22 cellular contexts compared by ENCODE assay signal in genomic region chr5:1392261-1392660, GRCh38. TPM values are rescaled to one million over a fixed set of nuclear protein-coding genes. Genes with fewer than 3 reads are reported as not detected.
DNase-seq lines count a peak whose midpoint lies in the region; ATAC-seq, FAIRE-seq and TF ChIP-seq lines count a peak whose summit lies in the region.
"Had no signal": no experiment of that assay in that cellular context is flagged by ENCODE, and none has a peak within 500 bp of the region (broad histone marks: within the 10 kb centered on the region; RNA-seq: fewer than 3 reads in every experiment).

No MANE protein-coding gene starts in this region.

- H3K14ac ChIP-seq in neuronal stem cell (ENCODE audit: low read length): no peak overlapping the region

- H3K9ac ChIP-seq in kidney (ENCODE audit: low read length in 2 of 2): no peak overlapping the region
- no peak overlapping the region for H3K9ac ChIP-seq in neuronal stem cell (ENCODE audit: low read depth, low read length, poor library complexity)

- no peak overlapping the region for H3K4me3 ChIP-seq in kidney (ENCODE audit: low read length in 2 of 2)
- H3K4me3 ChIP-seq in neuronal stem cell (ENCODE audit: low read length in 2 of 2): no peak overlapping the region
- H3K4me3 ChIP-seq in foreskin fibroblast (ENCODE audit: low read depth in 1 of 2, low read length in 2 of 2): no peak overlapping the region
- H3K4me3 ChIP-seq: HAP-1 had no signal

- no peak overlapping the region for H3K4me2 ChIP-seq in neuronal stem cell (ENCODE audit: insufficient read depth, low read length, poor library complexity, severe bottlenecking)

- H2AFZ ChIP-seq in neuronal stem cell (ENCODE audit: low read length): no peak overlapping the region

- FAIRE-seq in HTR-8/SVneo (lab: Jason Lieb, UNC): peak; percentile 23
- FAIRE-seq in kidney (lab: Jason Lieb, UNC): no peak
- FAIRE-seq: G401.6, GM12892, H54 had no signal

- peaks cover 4 to 73% (median 16%) of the 10 kb centered on the region in 3 experiments for H3K27me3 ChIP-seq in neuronal stem cell (ENCODE audit: control insufficient read depth in 3 of 3, insufficient read depth in 3 of 3, low read depth in 1 of 3, low read length in 3 of 3)

- no peak overlapping the region for H4K8ac ChIP-seq in neuronal stem cell (ENCODE audit: low read depth, low read length)

- H3K36me3 ChIP-seq in kidney (ENCODE audit: control insufficient read depth in 1 of 2, insufficient read depth in 2 of 2, low read length in 2 of 2) (no peaks in the 10 kb centered on the region), neuronal stem cell (replicated peaks in 1 of 2; ENCODE audit: control insufficient read depth in 2 of 2, insufficient read depth in 2 of 2, low read length in 2 of 2) (peaks cover 0 to 2% of the 10 kb centered on the region in 2 donors)
- H3K36me3 ChIP-seq: HAP-1 had no signal

- H3K79me1 ChIP-seq in neuronal stem cell (ENCODE audit: low read depth, low read length): no peaks in the 10 kb centered on the region

- no peaks in the 10 kb centered on the region for H3K4me1 ChIP-seq in kidney (ENCODE audit: control insufficient read depth in 1 of 2, insufficient read depth in 1 of 2, low read depth in 1 of 2, low read length in 2 of 2)
- no peaks in the 10 kb centered on the region for H3K4me1 ChIP-seq in neuronal stem cell (ENCODE audit: control insufficient read depth in 2 of 2, insufficient read depth in 1 of 2, low read depth in 1 of 2, low read length in 2 of 2)
- H3K4me1 ChIP-seq: Caco-2, HAP-1 had no signal

- no peak overlapping the region for H3K4ac ChIP-seq in neuronal stem cell (ENCODE audit: low read length)

- no peak overlapping the region for H4K91ac ChIP-seq in neuronal stem cell (ENCODE audit: low read depth, low read length, poor library complexity)

- DNase-seq in left ventricle myocardium superior (peak; percentile 7), left cardiac atrium (no peak), HTR-8/SVneo (ENCODE audit: insufficient read length, low spot score) (no peak), kidney (peak; percentile 52), neuronal stem cell (ENCODE audit: low spot score) (no peak), foreskin fibroblast (no peak)
- DNase-seq: C1 segment of cervical spinal cord; Caco-2; CD8-positive, alpha-beta T cell; DMS153; DND-41; GOT3; HFFc6 had no signal

- TF ChIP-seq CTCF in kidney (IDR thresholded peaks at IDR 0.05; ENCODE audit: borderline replicate concordance, extremely low read depth, insufficient read depth) (no peak), foreskin fibroblast (IDR thresholded peaks at IDR 0.05; ENCODE audit: low read depth, low read length) (no peak)

- no CpG with 5 or more reads among the region's 11 CpGs for WGBS in neuronal stem cell (ENCODE audit: extremely low coverage in 2 of 2, insufficient read length in 2 of 2, insufficient replicate concordance in 1 of 2), 2 donors

- H2BK12ac ChIP-seq in neuronal stem cell (ENCODE audit: low read length): no peak overlapping the region

- H3K9me3 ChIP-seq in kidney (ENCODE audit: control insufficient read depth in 1 of 2, low read length in 2 of 2) (no peaks in the 10 kb centered on the region), neuronal stem cell (replicated peaks in 1 of 2; ENCODE audit: control insufficient read depth in 2 of 2, insufficient read depth in 1 of 2, low read depth in 1 of 2, low read length in 2 of 2) (no peaks in the 10 kb centered on the region)
- H3K9me3 ChIP-seq: Caco-2, HAP-1 had no signal

- intact Hi-C loops in left ventricle myocardium superior (cut with micrococcal nuclease) (no loop called here), left cardiac atrium (cut with DNase I) (no loop called here), kidney (cut with DNase I) (no loop called here)

- H2BK120ac ChIP-seq in neuronal stem cell (ENCODE audit: low read depth, low read length): no peak overlapping the region

- H2BK15ac ChIP-seq in neuronal stem cell (ENCODE audit: low read length): no peak overlapping the region

- no peak overlapping the region for H3K27ac ChIP-seq in kidney (ENCODE audit: low read depth in 2 of 2, low read length in 2 of 2)
- H3K27ac ChIP-seq in neuronal stem cell (replicated peaks; ENCODE audit: low read length): no peak overlapping the region

- no peak for ATAC-seq in left ventricle myocardium superior
- no peak for ATAC-seq in left cardiac atrium
- no peak for ATAC-seq in HG02798 (IDR thresholded peaks at IDR 0.05; ENCODE audit: poor library complexity, unreplicated experiment)
- ATAC-seq in HG03460 (IDR thresholded peaks at IDR 0.05; ENCODE audit: unreplicated experiment): no peak
- ATAC-seq: CD8-positive, alpha-beta T cell had no signal

- peak overlapping the region; percentile 35 for H2BK5ac ChIP-seq in neuronal stem cell (ENCODE audit: low read length)

- peak overlapping the region; percentile 86 for H3K23ac ChIP-seq in neuronal stem cell (ENCODE audit: low read depth, low read length, poor library complexity)

- H2AK5ac ChIP-seq in neuronal stem cell (ENCODE audit: low read depth, low read length): peak overlapping the region; percentile 30

- H3K18ac ChIP-seq in neuronal stem cell (ENCODE audit: low read length): no peak overlapping the region

RNA-seq across cellular contexts. Expression of gene CLPTM1L, which starts 47.4 kb away (rescaled TPM):
- total RNA-seq in left ventricle myocardium superior: 31.5 TPM
- 10 to 100 TPM; 46.6 to 51.7 TPM for total RNA-seq in left cardiac atrium
- total RNA-seq in kidney: 96.6 TPM
- 135 TPM for polyA plus RNA-seq in kidney (ENCODE audit: insufficient read depth, low read depth, low replicate concordance)
- polyA plus RNA-seq in neuronal stem cell (2013, experiment 1 of 2): 49.2 TPM
- polyA plus RNA-seq in neuronal stem cell (2013, experiment 2 of 2): 50.1 TPM

RNA-seq across cellular contexts. Expression of gene SLC6A3, which starts 53.0 kb away (rescaled TPM):
- total RNA-seq in left ventricle myocardium superior (not detected), left cardiac atrium (under 1 TPM in 1 of 2 donors, not detected in 1; 0.06 TPM), kidney (0.54 TPM)
- polyA plus RNA-seq in kidney (ENCODE audit: insufficient read depth, low read depth, low replicate concordance): 0.09 TPM
- 0.26 TPM for polyA plus RNA-seq in neuronal stem cell (2013, experiment 1 of 2)
- polyA plus RNA-seq in neuronal stem cell (2013, experiment 2 of 2): 0.15 TPM
- total RNA-seq: A172; A673; Caco-2; CD8-positive, alpha-beta T cell; HFFc6 had no signal
- polyA plus RNA-seq: BJ had no signal

Comparison
In these comparisons a context has a peak if more than half of its experiments do, and no peak if none do; other contexts are left out.
1. DNase-seq: peak in left ventricle myocardium superior (single experiment) and kidney (single experiment); none in left cardiac atrium (single experiment), HTR-8/SVneo (single experiment), neuronal stem cell (single experiment) and foreskin fibroblast (0 of 2).